ENCODE assay signal across 1 cellular context in the genomic region with DNA sequence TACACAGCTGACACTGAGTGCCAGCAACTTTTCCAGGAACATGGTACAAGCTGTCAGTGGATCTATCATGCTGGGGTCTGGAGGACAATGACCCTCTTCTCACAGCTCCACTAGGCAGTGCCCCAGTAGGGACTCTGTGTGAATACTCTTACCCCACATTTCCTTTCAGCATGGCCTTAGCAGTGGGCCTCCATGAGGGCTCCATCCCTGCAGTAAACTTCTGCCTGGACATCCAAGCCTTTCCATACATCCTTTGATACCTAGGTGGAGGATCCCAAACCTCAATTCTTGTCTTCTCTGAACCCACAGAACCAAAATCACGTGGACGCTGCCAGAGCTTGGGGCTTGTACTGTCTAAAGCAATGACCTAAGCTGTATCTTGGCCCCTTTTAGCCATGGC.
A peak's percentile ranks its signal among the peaks of the same experiment; 100 is the strongest.
TF ChIP-seq lines count a peak whose summit lies in the region.

No MANE protein-coding gene starts in this region.

TF ChIP-seq in HEK293, 187 proteins besides CTCF, POLR2A, EP300 and RAD21 (continued from another document):
- TF ChIP-seq, protein P1, sequence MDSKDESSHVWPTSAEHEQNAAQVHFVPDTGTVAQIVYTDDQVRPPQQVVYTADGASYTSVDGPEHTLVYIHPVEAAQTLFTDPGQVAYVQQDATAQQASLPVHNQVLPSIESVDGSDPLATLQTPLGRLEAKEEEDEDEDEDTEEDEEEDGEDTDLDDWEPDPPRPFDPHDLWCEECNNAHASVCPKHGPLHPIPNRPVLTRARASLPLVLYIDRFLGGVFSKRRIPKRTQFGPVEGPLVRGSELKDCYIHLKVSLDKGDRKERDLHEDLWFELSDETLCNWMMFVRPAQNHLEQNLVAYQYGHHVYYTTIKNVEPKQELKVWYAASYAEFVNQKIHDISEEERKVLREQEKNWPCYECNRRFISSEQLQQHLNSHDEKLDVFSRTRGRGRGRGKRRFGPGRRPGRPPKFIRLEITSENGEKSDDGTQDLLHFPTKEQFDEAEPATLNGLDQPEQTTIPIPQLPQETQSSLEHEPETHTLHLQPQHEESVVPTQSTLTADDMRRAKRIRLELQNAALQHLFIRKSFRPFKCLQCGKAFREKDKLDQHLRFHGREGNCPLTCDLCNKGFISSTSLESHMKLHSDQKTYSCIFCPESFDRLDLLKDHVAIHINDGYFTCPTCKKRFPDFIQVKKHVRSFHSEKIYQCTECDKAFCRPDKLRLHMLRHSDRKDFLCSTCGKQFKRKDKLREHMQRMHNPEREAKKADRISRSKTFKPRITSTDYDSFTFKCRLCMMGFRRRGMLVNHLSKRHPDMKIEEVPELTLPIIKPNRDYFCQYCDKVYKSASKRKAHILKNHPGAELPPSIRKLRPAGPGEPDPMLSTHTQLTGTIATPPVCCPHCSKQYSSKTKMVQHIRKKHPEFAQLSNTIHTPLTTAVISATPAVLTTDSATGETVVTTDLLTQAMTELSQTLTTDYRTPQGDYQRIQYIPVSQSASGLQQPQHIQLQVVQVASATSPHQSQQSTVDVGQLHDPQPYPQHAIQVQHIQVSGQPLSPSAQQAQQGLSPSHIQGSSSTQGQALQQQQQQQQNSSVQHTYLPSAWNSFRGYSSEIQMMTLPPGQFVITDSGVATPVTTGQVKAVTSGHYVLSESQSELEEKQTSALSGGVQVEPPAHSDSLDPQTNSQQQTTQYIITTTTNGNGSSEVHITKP (tag by site-specific recombination; IDR thresholded peaks at IDR 0.05), result no peak
- TF ChIP-seq, protein P2, sequence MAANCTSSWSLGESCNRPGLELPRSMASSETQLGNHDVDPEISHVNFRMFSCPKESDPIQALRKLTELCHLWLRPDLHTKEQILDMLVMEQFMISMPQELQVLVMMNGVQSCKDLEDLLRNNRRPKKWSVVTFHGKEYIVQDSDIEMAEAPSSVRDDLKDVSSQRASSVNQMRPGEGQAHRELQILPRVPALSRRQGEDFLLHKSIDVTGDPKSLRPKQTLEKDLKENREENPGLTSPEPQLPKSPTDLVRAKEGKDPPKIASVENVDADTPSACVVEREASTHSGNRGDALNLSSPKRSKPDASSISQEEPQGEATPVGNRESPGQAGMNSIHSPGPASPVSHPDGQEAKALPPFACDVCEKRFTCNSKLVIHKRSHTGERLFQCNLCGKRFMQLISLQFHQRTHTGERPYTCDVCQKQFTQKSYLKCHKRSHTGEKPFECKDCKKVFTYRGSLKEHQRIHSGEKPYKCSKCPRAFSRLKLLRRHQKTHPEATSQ (tag by site-specific recombination; IDR thresholded peaks at IDR 0.05), result no peak
- TF ChIP-seq ZNF302 (tag by site-specific recombination; IDR thresholded peaks at IDR 0.05; ENCODE audit: low read depth) (no peak), HOXC10 (CRISPR knock-in tag; IDR thresholded peaks at IDR 0.05) (no peak), ZNF510 (tag by site-specific recombination; IDR thresholded peaks at IDR 0.05; ENCODE audit: insufficient replicate concordance) (no peak), SETDB1 (IDR thresholded peaks at IDR 0.05; ENCODE audit: insufficient read length, low read length) (peak; percentile 77), GLIS1 (tag by site-specific recombination; IDR thresholded peaks at IDR 0.05) (no peak), KLF1 (tag by site-specific recombination; IDR thresholded peaks at IDR 0.05) (no peak), TRIM28 (IDR thresholded peaks at IDR 0.05; ENCODE audit: borderline replicate concordance, low read length) (peak; percentile 58; the same call in 1 of the 2 replicates), ZNF114 (tag by site-specific recombination; IDR thresholded peaks at IDR 0.05) (no peak), ZNF335 (tag by site-specific recombination; conservative IDR thresholded peaks at IDR 0.05) (no peak), ZNF747 (tag by site-specific recombination; IDR thresholded peaks at IDR 0.05) (no peak), ZNF549 (tag by site-specific recombination; IDR thresholded peaks at IDR 0.05) (0 out of 2 replicates have a peak, but pooled peaks have one; percentile 33), GLI2 (tag by site-specific recombination; IDR thresholded peaks at IDR 0.05; ENCODE audit: borderline replicate concordance, low read depth) (no peak), ZNF211 (tag by site-specific recombination; IDR thresholded peaks at IDR 0.05; ENCODE audit: low read depth) (no peak), ZNF626 (tag by site-specific recombination; IDR thresholded peaks at IDR 0.05) (peak; percentile 82; the same call in 1 of the 2 replicates)
- TF ChIP-seq, protein P3, sequence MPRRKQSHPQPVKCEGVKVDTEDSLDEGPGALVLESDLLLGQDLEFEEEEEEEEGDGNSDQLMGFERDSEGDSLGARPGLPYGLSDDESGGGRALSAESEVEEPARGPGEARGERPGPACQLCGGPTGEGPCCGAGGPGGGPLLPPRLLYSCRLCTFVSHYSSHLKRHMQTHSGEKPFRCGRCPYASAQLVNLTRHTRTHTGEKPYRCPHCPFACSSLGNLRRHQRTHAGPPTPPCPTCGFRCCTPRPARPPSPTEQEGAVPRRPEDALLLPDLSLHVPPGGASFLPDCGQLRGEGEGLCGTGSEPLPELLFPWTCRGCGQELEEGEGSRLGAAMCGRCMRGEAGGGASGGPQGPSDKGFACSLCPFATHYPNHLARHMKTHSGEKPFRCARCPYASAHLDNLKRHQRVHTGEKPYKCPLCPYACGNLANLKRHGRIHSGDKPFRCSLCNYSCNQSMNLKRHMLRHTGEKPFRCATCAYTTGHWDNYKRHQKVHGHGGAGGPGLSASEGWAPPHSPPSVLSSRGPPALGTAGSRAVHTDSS (tag by site-specific recombination; IDR thresholded peaks at IDR 0.05), result no peak
- TF ChIP-seq, protein P4, sequence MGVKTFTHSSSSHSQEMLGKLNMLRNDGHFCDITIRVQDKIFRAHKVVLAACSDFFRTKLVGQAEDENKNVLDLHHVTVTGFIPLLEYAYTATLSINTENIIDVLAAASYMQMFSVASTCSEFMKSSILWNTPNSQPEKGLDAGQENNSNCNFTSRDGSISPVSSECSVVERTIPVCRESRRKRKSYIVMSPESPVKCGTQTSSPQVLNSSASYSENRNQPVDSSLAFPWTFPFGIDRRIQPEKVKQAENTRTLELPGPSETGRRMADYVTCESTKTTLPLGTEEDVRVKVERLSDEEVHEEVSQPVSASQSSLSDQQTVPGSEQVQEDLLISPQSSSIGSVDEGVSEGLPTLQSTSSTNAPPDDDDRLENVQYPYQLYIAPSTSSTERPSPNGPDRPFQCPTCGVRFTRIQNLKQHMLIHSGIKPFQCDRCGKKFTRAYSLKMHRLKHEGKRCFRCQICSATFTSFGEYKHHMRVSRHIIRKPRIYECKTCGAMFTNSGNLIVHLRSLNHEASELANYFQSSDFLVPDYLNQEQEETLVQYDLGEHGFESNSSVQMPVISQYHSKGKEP (tag by site-specific recombination; IDR thresholded peaks at IDR 0.05), result no peak
- TF ChIP-seq, protein P5, sequence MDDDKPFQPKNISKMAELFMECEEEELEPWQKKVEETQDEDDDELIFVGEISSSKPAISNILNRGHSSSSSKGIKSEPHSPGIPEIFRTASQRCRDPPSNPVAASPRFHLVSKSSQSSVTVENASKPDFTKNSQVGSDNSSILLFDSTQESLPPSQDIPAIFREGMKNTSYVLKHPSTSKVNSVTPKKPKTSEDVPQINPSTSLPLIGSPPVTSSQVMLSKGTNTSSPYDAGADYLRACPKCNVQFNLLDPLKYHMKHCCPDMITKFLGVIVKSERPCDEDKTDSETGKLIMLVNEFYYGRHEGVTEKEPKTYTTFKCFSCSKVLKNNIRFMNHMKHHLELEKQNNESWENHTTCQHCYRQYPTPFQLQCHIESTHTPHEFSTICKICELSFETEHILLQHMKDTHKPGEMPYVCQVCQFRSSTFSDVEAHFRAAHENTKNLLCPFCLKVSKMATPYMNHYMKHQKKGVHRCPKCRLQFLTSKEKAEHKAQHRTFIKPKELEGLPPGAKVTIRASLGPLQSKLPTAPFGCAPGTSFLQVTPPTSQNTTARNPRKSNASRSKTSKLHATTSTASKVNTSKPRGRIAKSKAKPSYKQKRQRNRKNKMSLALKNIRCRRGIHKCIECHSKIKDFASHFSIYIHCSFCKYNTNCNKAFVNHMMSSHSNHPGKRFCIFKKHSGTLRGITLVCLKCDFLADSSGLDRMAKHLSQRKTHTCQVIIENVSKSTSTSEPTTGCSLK (tag by site-specific recombination; IDR thresholded peaks at IDR 0.05), result no peak
TF ChIP-seq in HEK293: peak in this region for 4.
